In genomic region chr3:72487946-72488735, GRCh38 we compare ENCODE assay signal across 11 cellular contexts. TPM values are rescaled to one million over a fixed set of nuclear protein-coding genes. Genes with fewer than 3 reads are reported as not detected.
A peak's percentile ranks its signal among the peaks of the same experiment; 100 is the strongest.
DNase-seq lines count a peak whose midpoint lies in the region; ATAC-seq, FAIRE-seq and TF ChIP-seq lines count a peak whose summit lies in the region.
"Had no signal": no experiment of that assay in that cellular context is flagged by ENCODE, and none has a peak within 500 bp of the region (broad histone marks: within the 10 kb centered on the region; RNA-seq: fewer than 3 reads in every experiment).

No MANE protein-coding gene starts in this region.

- H3K4me3 ChIP-seq in GM12878 (no peak overlapping the region), psoas muscle (no peak overlapping the region), heart right ventricle (no peak overlapping the region)

- H3K9me3 ChIP-seq in GM12878 (replicated peaks; ENCODE audit: control insufficient read depth, insufficient read depth, low read length), result peaks cover 2% of the 10 kb centered on the region; the same call in 2 of the 3 replicates
- H3K9me3 ChIP-seq in psoas muscle, result no peaks in the 10 kb centered on the region
- peaks cover 0 to 7% (median 0%) of the 10 kb centered on the region in 11 donors for H3K9me3 ChIP-seq in heart right ventricle

- peak; percentile 56 for ATAC-seq in HG02678 (IDR thresholded peaks at IDR 0.05; ENCODE audit: unreplicated experiment)
- peak; percentile 43 for ATAC-seq in GM12878
- ATAC-seq in psoas muscle, result no peak
- ATAC-seq in heart right ventricle, result no peak

- H3K36me3 ChIP-seq in GM12878 (ENCODE audit: control insufficient read depth in 2 of 2, insufficient read depth in 2 of 2, low read length in 1 of 2), result no peaks in the 10 kb centered on the region
- no peaks in the 10 kb centered on the region for H3K36me3 ChIP-seq in psoas muscle (ENCODE audit: insufficient read depth in 1 of 2, low read depth in 1 of 2)
- no peaks in the 10 kb centered on the region for H3K36me3 ChIP-seq in heart right ventricle

- no peak for DNase-seq in GM12891 (ENCODE audit: insufficient read length, low spot score)
- DNase-seq in GM12878 (ENCODE audit: low read depth, low spot score), result no peak
- no peak for DNase-seq in psoas muscle
- DNase-seq in NCI-H526 treated with DMSO at 0.1 percent for 48 hours (lab: John Stamatoyannopoulos, UW), result no peak
- no peak for DNase-seq in stimulated activated naive CD4-positive, alpha-beta T cell (lab: John Stamatoyannopoulos, UW)
- DNase-seq in heart right ventricle, result no peak
- DNase-seq: activated effector memory CD4-positive, alpha-beta T cell treated with Interleukin-2 at 50 U/mL for 16 hours; Karpas-422; occipital lobe; T-helper 9 cell had no signal

- H3K27ac ChIP-seq in GM12878 (ENCODE audit: control insufficient read depth, insufficient read depth) (peak overlapping the region; percentile 10), psoas muscle (peak overlapping the region; percentile 23), heart right ventricle (no peak overlapping the region)

- H3K79me2 ChIP-seq in GM12878 (ENCODE audit: control insufficient read depth, insufficient read depth, low read length), result no peaks in the 10 kb centered on the region

- peak overlapping the region; percentile 19 for H2AFZ ChIP-seq in GM12878 (ENCODE audit: control insufficient read depth, low read depth, low read length)

- TF ChIP-seq CTCF in GM12878 (IDR thresholded peaks at IDR 0.05 in 2 of 3, conservative IDR thresholded peaks at IDR 0.05 in 1 of 3; ENCODE audit: control insufficient read depth in 2 of 3, extremely low read depth in 1 of 3, insufficient read depth in 1 of 3, low read depth in 3 of 3, low read length in 3 of 3) (no peak), psoas muscle (IDR thresholded peaks at IDR 0.05) (no peak), heart right ventricle (IDR thresholded peaks at IDR 0.05) (no peak)

- no peak overlapping the region for H3K9ac ChIP-seq in GM12878 (ENCODE audit: control insufficient read depth, insufficient read depth, low read length)

- WGBS in GM12878 (ENCODE audit: insufficient coverage, insufficient replicate concordance, low lambda C conversion rate, missing lambda C conversion rate), result 29% methylated on average over 9 of the region's 9 CpGs
- 87 to 90% (median 89%) methylated on average over 9 of the region's 9 CpGs for WGBS in psoas muscle, 3 donors
- WGBS in heart right ventricle, 2 donors, result 92 to 93% methylated on average over 9 of the region's 9 CpGs

- in situ Hi-C loops in GM12878 (cut with MboI), result no loop called here

- BruUV-seq in GM12878 (replicated peaks; lab: Mats Ljungman, UMichigan), result no TSS peak

- peak overlapping the region; percentile 38 for H3K4me2 ChIP-seq in GM12878 (ENCODE audit: control insufficient read depth, insufficient read depth)

- H3K27me3 ChIP-seq in GM12878 (replicated peaks in 1 of 2; ENCODE audit: control insufficient read depth in 2 of 2, insufficient read depth in 2 of 2, low read length in 1 of 2) (no peaks in the 10 kb centered on the region), psoas muscle (ENCODE audit: insufficient read depth in 3 of 3, low read length in 2 of 3) (no peaks in the 10 kb centered on the region), heart right ventricle (no peaks in the 10 kb centered on the region)

- FAIRE-seq in GM12891 (lab: Jason Lieb, UNC) (no peak), GM12878 (lab: Jason Lieb, UNC) (no peak)

- H3K4me1 ChIP-seq in GM12878 (ENCODE audit: control insufficient read depth, insufficient read depth, low read length) (peaks cover 20% of the 10 kb centered on the region), psoas muscle (peaks cover 15% of the 10 kb centered on the region), heart right ventricle (peaks cover 0 to 44% (median 14%) of the 10 kb centered on the region in 9 donors)

- no peak for TF ChIP-seq EP300 in GM12878 (IDR thresholded peaks at IDR 0.05; ENCODE audit: borderline replicate concordance in 1 of 2, control insufficient read depth in 1 of 2, low read depth in 2 of 2, low read length in 2 of 2)

- TF ChIP-seq POLR2A in GM12891 (IDR thresholded peaks at IDR 0.05; ENCODE audit: low read depth, low read length) (no peak), GM12878 (IDR thresholded peaks at IDR 0.05; ENCODE audit: low read depth, low read length) (no peak)

- intact Hi-C loops in GM12878 (cut with micrococcal nuclease; ENCODE audit: unreplicated experiment) (no loop called here), psoas muscle (cut with DNase I) (no loop called here), heart right ventricle (cut with DNase I) (loop anchor here in 1 of 10 donors (5.0 kb wide), 1 partner anchor 41 kb away; the partner anchor contains the start of gene RYBP)

- POLR2A ChIA-PET in GM12878 (lab: Charles Lee), result interaction anchor here (0.5 kb wide), 1 partner anchor 51 kb away, joined by 3 read pairs; no protein-coding TSS in a partner anchor

- SMC1A ChIA-PET in GM12878 (lab: Charles Lee; ENCODE audit: uncharacterized antibody, unreplicated experiment), result interaction anchor here (0.5 to 1.2 kb wide), 3 partner anchors 8 to 63 kb away, joined by 3 to 5 read pairs (median 3); no protein-coding TSS in a partner anchor

- H4K20me1 ChIP-seq in GM12878 (ENCODE audit: control insufficient read depth, insufficient read depth), result no peaks in the 10 kb centered on the region

- no peak for TF ChIP-seq RAD21 in GM12878 (IDR thresholded peaks at IDR 0.05; ENCODE audit: insufficient read depth, low read depth, low read length)

- CTCF ChIA-PET in GM12878 (lab: Yijun Ruan, JAX), result interaction anchor here (1.2 to 1.9 kb wide), 2 partner anchors 178 to 294 kb away, joined by 3 to 5 read pairs; no protein-coding TSS in a partner anchor

- RAD21 ChIA-PET in GM12878 (lab: Charles Lee; ENCODE audit: unreplicated experiment), result interaction anchor here (0.7 to 2.8 kb wide), 5 partner anchors 8 to 315 kb away, joined by 3 to 13 read pairs (median 3); no protein-coding TSS in a partner anchor

TF ChIP-seq in GM12891, 5 proteins besides CTCF, POLR2A, EP300 and RAD21:
- no peak for TF ChIP-seq PAX5 (IDR thresholded peaks at IDR 0.05; ENCODE audit: insufficient read depth, low read length, severe bottlenecking)
- peak; percentile 29; the same call in 1 of the 2 replicates for TF ChIP-seq SPI1 (IDR thresholded peaks at IDR 0.05; ENCODE audit: low read depth, low read length)

TF ChIP-seq in GM12878, 131 proteins besides CTCF, POLR2A, EP300 and RAD21:
- peak; percentile 59 for TF ChIP-seq RUNX3 (IDR thresholded peaks at IDR 0.05; ENCODE audit: low read length)
- 0 out of 2 replicates have a peak, but pooled peaks have one; percentile 9 for TF ChIP-seq EED (IDR thresholded peaks at IDR 0.05; ENCODE audit: low read depth)
- peak; percentile 67 for TF ChIP-seq SPI1 (IDR thresholded peaks at IDR 0.05; ENCODE audit: borderline replicate concordance, insufficient read depth, low read depth, low read length)
- TF ChIP-seq BACH1 (IDR thresholded peaks at IDR 0.05; ENCODE audit: borderline replicate concordance), result no peak

RNA-seq across cellular contexts. Expression of gene RYBP, which starts 41.7 kb away (rescaled TPM):
- 7.5 TPM for polyA plus RNA-seq in GM12891 (2012; ENCODE audit: low read depth, missing spikeins)
- total RNA-seq in GM12878 (2013; cell fraction: nucleolus; rRNA removed), result 19.3 and 19.4 TPM in 2 replicates
- total RNA-seq in GM12878 (2014; rRNA removed), result 3.7 and 4.1 TPM in 2 replicates
- 6.6 and 6.8 TPM in 2 replicates for total RNA-seq in GM12878 (2014; rRNA removed; fragmentation: Illumina TruSeq; extraction: Trizol)
- total RNA-seq in GM12878 (2021), result 6.3 and 6.9 TPM in 2 replicates
- 4.0 TPM for polyA plus RNA-seq in GM12878 (2011; ENCODE audit: low read depth)
- 14.4 and 18.1 TPM in 2 replicates for polyA plus RNA-seq in GM12878 (2011; rRNA removed)
- polyA plus RNA-seq in GM12878 (2011; cell fraction: cytosol; rRNA removed), result 4.8 and 6.7 TPM in 2 replicates
- polyA plus RNA-seq in GM12878 (2011; cell fraction: nucleus; rRNA removed), result 7.5 TPM in 2 replicates
- 6.3 and 9.8 TPM in 2 replicates for polyA plus RNA-seq in GM12878 (2012)
- polyA plus RNA-seq in GM12878 (2014; fragmentation: Illumina TruSeq; extraction: Trizol), result 8.8 and 9.3 TPM in 2 replicates
- 1 to 10 TPM; 2.4 to 3.3 TPM for polyA plus RNA-seq in GM12878 (2014; fragmentation: Nextera tagmentation; extraction: Ambion mirVana)
- polyA plus RNA-seq in GM12878 (2014; rRNA removed), result 3.8 and 4.4 TPM in 2 replicates
- 1 to 10 TPM; 1.2 to 1.3 TPM for polyA plus RNA-seq in GM12878 (2016; fragmentation: Nextera tagmentation; extraction: Ambion mirVana)
- polyA minus RNA-seq in GM12878 (2011; rRNA and poly(A)+ RNA removed), result 8.2 and 11.0 TPM in 2 replicates
- polyA minus RNA-seq in GM12878 (2011; cell fraction: cytosol; rRNA and poly(A)+ RNA removed), result 4.9 and 5.8 TPM in 2 replicates
- polyA minus RNA-seq in GM12878 (2011; cell fraction: nucleus; rRNA and poly(A)+ RNA removed), result 7.7 and 9.3 TPM in 2 replicates
- 1 to 10 TPM; 4.5 to 6.1 (median 5.1) TPM for total RNA-seq in psoas muscle
- 1 to 10 TPM; 2.7 to 3.9 (median 3.1) TPM for polyA plus RNA-seq in psoas muscle
- total RNA-seq in heart right ventricle, result 1 to 10 TPM; 6.1 to 8.3 (median 7.3) TPM
- polyA plus RNA-seq in heart right ventricle, result 1 to 10 TPM; 4.0 to 4.4 TPM

Comparison
In these comparisons a context has a peak if more than half of its experiments do, and no peak if none do; other contexts are left out.
1. ATAC-seq: peak in HG02678 (single experiment) and GM12878 (single experiment); none in psoas muscle (0 of 4) and heart right ventricle (0 of 8).
2. H3K27ac ChIP-seq: peak in GM12878 (single experiment) and psoas muscle (single experiment); none in heart right ventricle (0 of 10).